9 cellular contexts compared by ENCODE assay signal in the genomic region with DNA sequence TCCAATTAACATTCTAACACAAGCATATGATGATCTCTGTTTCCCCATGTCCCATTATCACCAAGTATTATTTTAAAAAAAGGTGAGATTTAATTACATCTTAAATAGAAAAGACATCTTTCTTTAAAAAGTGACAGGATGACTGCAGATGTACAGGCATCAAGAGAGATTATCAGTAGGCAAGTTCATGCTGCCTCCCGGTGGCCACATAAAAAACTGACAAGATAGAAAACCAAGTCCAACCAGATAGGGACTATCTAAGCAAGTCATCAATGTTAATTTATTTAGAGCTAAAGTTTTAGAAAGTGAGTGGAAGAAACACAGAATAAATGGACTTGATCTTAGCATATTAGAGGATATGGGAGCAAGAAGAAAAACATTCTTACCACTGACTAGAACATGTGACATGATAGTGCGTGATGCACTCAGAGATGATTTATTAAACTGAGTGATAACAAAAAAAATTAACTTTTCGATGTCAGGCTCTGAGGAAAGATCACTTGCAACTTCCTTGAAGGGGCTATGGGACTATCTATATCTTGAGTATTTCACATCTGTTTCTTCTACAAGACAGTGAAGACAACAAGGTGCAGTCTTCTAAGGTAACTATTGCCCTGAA. TPM values are rescaled to one million over a fixed set of nuclear protein-coding genes. Genes with fewer than 3 reads are reported as not detected.
A peak's percentile ranks its signal among the peaks of the same experiment; 100 is the strongest.
DNase-seq lines count a peak whose midpoint lies in the region; ATAC-seq, FAIRE-seq and TF ChIP-seq lines count a peak whose summit lies in the region.
"Had no signal": no experiment of that assay in that cellular context is flagged by ENCODE, and none has a peak within 500 bp of the region (broad histone marks: within the 10 kb centered on the region; RNA-seq: fewer than 3 reads in every experiment).

No MANE protein-coding gene starts in this region.

- H3K4me3 ChIP-seq in GM23338 (no peak overlapping the region), bronchial epithelial cell (ENCODE audit: low read depth, low read length) (no peak overlapping the region), liver (ENCODE audit: low read depth in 1 of 3, low read length in 3 of 3) (no peak overlapping the region)
- H3K4me3 ChIP-seq: mucosa of descending colon had no signal

- peak; percentile 42 for DNase-seq in DMS53 treated with DMSO at 0.1 percent for 48 hours (lab: John Stamatoyannopoulos, UW; ENCODE audit: unreplicated experiment)
- DNase-seq in GM23338 (ENCODE audit: low spot score), result peak; percentile 56
- peak; percentile 58 for DNase-seq in NCI-H345 (lab: John Stamatoyannopoulos, UW)
- peak; percentile 18 for DNase-seq in bronchial epithelial cell (ENCODE audit: low read depth)
- no peak for DNase-seq in NK-92 (lab: John Stamatoyannopoulos, UW; ENCODE audit: unreplicated experiment)

- WGBS in liver, result 54% methylated on average over 3 of the region's 3 CpGs

- H3K4me2 ChIP-seq in GM23338, result no peak overlapping the region

- peak; percentile 71 for ATAC-seq in GM23338
- ATAC-seq in HG02588 (IDR thresholded peaks at IDR 0.05; ENCODE audit: unreplicated experiment), result no peak
- no peak for ATAC-seq in GM19455 (IDR thresholded peaks at IDR 0.05; ENCODE audit: unreplicated experiment)
- ATAC-seq: mucosa of descending colon had no signal

- H3K4me1 Mint-ChIP-seq in GM23338, result no peaks in the 10 kb centered on the region

- no peaks in the 10 kb centered on the region for H3K27me3 ChIP-seq in GM23338 (ENCODE audit: insufficient read depth)
- H3K27me3 ChIP-seq in bronchial epithelial cell (ENCODE audit: control insufficient read depth, insufficient read depth, low read length), result no peaks in the 10 kb centered on the region
- no peaks in the 10 kb centered on the region for H3K27me3 ChIP-seq in liver (ENCODE audit: control insufficient read depth in 4 of 4, insufficient read depth in 4 of 4, low read length in 3 of 4)

- H3K4me1 ChIP-seq in GM23338 (ENCODE audit: insufficient read depth) (no peaks in the 10 kb centered on the region), liver (ENCODE audit: control insufficient read depth in 4 of 4, insufficient read depth in 4 of 4, low read length in 3 of 4) (peaks cover 0 to 6% (median 5%) of the 10 kb centered on the region in 4 donors)

- no peak for FAIRE-seq in bronchial epithelial cell (lab: Jason Lieb, UNC)

- H3K27me3 Mint-ChIP-seq in GM23338 (ENCODE audit: insufficient read depth, low read depth, poor library complexity), result peaks cover 2% of the 10 kb centered on the region

- TF ChIP-seq RAD21 in liver (IDR thresholded peaks at IDR 0.05), result peak; percentile 96 to 97

- H3F3A ChIP-seq in GM23338 (replicated peaks; ENCODE audit: low read depth), result no peaks in the 10 kb centered on the region

- no peak overlapping the region for H3K4me3 Mint-ChIP-seq in GM23338

- H3K27ac ChIP-seq in GM23338 (ENCODE audit: low read depth), result no peak overlapping the region
- peak overlapping the region; percentile 48 to 50 for H3K27ac ChIP-seq in liver (ENCODE audit: low read depth in 1 of 2, low read length in 2 of 2)

- H3K36me3 Mint-ChIP-seq in GM23338 (ENCODE audit: low read depth), result no peaks in the 10 kb centered on the region

- no peaks in the 10 kb centered on the region for H3K79me2 ChIP-seq in GM23338 (replicated peaks; ENCODE audit: insufficient read depth)

- TF ChIP-seq CTCF in GM23338 (conservative IDR thresholded peaks at IDR 0.05; ENCODE audit: low read depth in 2 of 2) (peak; percentile 78 to 85), bronchial epithelial cell (IDR thresholded peaks at IDR 0.05; ENCODE audit: insufficient read depth, low read length, severe bottlenecking) (peak; percentile 42), liver (IDR thresholded peaks at IDR 0.05; ENCODE audit: low read depth, low read length, missing input control) (peak; percentile 69)

- H3K9me3 ChIP-seq in liver (ENCODE audit: control insufficient read depth in 4 of 4, low read length in 3 of 4), result no peaks in the 10 kb centered on the region
- H3K9me3 ChIP-seq: mucosa of descending colon had no signal

- H3K27ac Mint-ChIP-seq in GM23338, result no peak overlapping the region

- H3K9ac ChIP-seq in liver (ENCODE audit: low read depth in 1 of 2, low read length in 2 of 2), result no peak overlapping the region

- H3K9me3 Mint-ChIP-seq in GM23338, result no peaks in the 10 kb centered on the region

- no peak overlapping the region for H2AFZ ChIP-seq in GM23338

- no peaks in the 10 kb centered on the region for H4K20me1 ChIP-seq in GM23338 (replicated peaks; ENCODE audit: insufficient read depth)

- H3K36me3 ChIP-seq in GM23338 (ENCODE audit: insufficient read depth) (no peaks in the 10 kb centered on the region), bronchial epithelial cell (ENCODE audit: control insufficient read depth, insufficient read depth, low read length) (no peaks in the 10 kb centered on the region), liver (ENCODE audit: control insufficient read depth in 4 of 4, insufficient read depth in 3 of 4, low read depth in 1 of 4, low read length in 3 of 4) (no peaks in the 10 kb centered on the region)

- no peaks in the 10 kb centered on the region for H3K9me2 ChIP-seq in GM23338 (ENCODE audit: insufficient read depth)

TF ChIP-seq in GM23338, 12 proteins besides CTCF, POLR2A, EP300 and RAD21 (continues in another document):
- TF ChIP-seq, protein P1, sequence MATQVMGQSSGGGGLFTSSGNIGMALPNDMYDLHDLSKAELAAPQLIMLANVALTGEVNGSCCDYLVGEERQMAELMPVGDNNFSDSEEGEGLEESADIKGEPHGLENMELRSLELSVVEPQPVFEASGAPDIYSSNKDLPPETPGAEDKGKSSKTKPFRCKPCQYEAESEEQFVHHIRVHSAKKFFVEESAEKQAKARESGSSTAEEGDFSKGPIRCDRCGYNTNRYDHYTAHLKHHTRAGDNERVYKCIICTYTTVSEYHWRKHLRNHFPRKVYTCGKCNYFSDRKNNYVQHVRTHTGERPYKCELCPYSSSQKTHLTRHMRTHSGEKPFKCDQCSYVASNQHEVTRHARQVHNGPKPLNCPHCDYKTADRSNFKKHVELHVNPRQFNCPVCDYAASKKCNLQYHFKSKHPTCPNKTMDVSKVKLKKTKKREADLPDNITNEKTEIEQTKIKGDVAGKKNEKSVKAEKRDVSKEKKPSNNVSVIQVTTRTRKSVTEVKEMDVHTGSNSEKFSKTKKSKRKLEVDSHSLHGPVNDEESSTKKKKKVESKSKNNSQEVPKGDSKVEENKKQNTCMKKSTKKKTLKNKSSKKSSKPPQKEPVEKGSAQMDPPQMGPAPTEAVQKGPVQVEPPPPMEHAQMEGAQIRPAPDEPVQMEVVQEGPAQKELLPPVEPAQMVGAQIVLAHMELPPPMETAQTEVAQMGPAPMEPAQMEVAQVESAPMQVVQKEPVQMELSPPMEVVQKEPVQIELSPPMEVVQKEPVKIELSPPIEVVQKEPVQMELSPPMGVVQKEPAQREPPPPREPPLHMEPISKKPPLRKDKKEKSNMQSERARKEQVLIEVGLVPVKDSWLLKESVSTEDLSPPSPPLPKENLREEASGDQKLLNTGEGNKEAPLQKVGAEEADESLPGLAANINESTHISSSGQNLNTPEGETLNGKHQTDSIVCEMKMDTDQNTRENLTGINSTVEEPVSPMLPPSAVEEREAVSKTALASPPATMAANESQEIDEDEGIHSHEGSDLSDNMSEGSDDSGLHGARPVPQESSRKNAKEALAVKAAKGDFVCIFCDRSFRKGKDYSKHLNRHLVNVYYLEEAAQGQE (IDR thresholded peaks at IDR 0.05; ENCODE audit: unreplicated experiment), result no peak
- no peak for TF ChIP-seq CREB1 (CRISPR knock-in tag; IDR thresholded peaks at IDR 0.05; ENCODE audit: low read depth)
- no peak for TF ChIP-seq NANOG (IDR thresholded peaks at IDR 0.05; ENCODE audit: borderline replicate concordance)
- TF ChIP-seq JUNB (IDR thresholded peaks at IDR 0.05; ENCODE audit: unreplicated experiment), result no peak

TF ChIP-seq in liver, 16 proteins besides CTCF, POLR2A, EP300 and RAD21:
- TF ChIP-seq RXRA (IDR thresholded peaks at IDR 0.05) (no peak), HNF4A (conservative IDR thresholded peaks at IDR 0.05) (peak in 1 of 2 donors; percentile 12), YY1 (IDR thresholded peaks at IDR 0.05) (no peak)
- TF ChIP-seq, protein P1 (IDR thresholded peaks at IDR 0.05), result no peak
TF ChIP-seq in liver: peak in this region for 1.

RNA-seq across cellular contexts. Expression of a gene that starts 5.4 kb away (rescaled TPM):
- 0.07 TPM in 1 of 2 replicates, not detected in the other for total RNA-seq in GM23338 (2014; rRNA removed; shearing (Covaris generic))
- 0.10 TPM in 1 of 2 replicates, not detected in the other for polyA plus RNA-seq in GM23338 (2016; fragmentation: Nextera tagmentation; extraction: Ambion mirVana)
- not detected in 2 replicates for total RNA-seq in bronchial epithelial cell
- under 1 TPM; 0.59 to 0.75 TPM for total RNA-seq in liver
- under 1 TPM; 0.09 to 0.25 TPM for polyA plus RNA-seq in liver
- total RNA-seq: mucosa of descending colon had no signal
